In genomic region chr22:20231499-20232236, GRCh38 we compare ENCODE assay signal across 33 cellular contexts.
"Had no signal": no experiment of that assay in that cellular context is flagged by ENCODE, and none has a peak within 500 bp of the region (broad histone marks: within the 10 kb centered on the region; RNA-seq: fewer than 3 reads in every experiment).

No MANE protein-coding gene starts in this region.

- H3K4me1 Mint-ChIP-seq: activated CD4-positive, alpha-beta T cell treated with anti-CD3 and anti-CD28 coated beads, Interleukin-2, amount 10 ng/mL, durations not matched to agents 24 days and 14 days; activated naive CD8-positive, alpha-beta T cell treated with anti-CD3 and anti-CD28 coated beads, Interleukin-2, amount 10 ng/mL, durations not matched to agents 7 days and 5 days; activated T-helper 17 cell treated with anti-CD3 and anti-CD28 coated beads, Interleukin-2, amount 50 U/mL, for 72 hours had no signal

- ATAC-seq: activated CD8-positive, alpha-beta T cell treated with anti-CD3 and anti-CD28 coated beads for 36 hours; activated T-cell treated with anti-CD3 and anti-CD28 coated beads, Interleukin-2, amount 50 U/mL, for 72 hours; activated T-helper 17 cell treated with anti-CD3 and anti-CD28 coated beads, Interleukin-2, amount 50 U/mL, for 72 hours; PC-3 had no signal

- H3K27ac Mint-ChIP-seq: activated CD4-positive, alpha-beta T cell treated with anti-CD3 and anti-CD28 coated beads, Interleukin-2, amount 10 ng/mL, durations not matched to agents 24 days and 14 days; activated CD8-positive, alpha-beta T cell treated with anti-CD3 and anti-CD28 coated beads for 36 hours; activated naive CD8-positive, alpha-beta T cell treated with anti-CD3 and anti-CD28 coated beads, Interleukin-2, amount 10 ng/mL, durations not matched to agents 7 days and 5 days; activated T-cell treated with anti-CD3 and anti-CD28 coated beads, Interleukin-2, amount 50 U/mL, for 72 hours; activated T-helper 17 cell treated with anti-CD3 and anti-CD28 coated beads, Interleukin-2, amount 50 U/mL, for 72 hours; T-helper 1 cell treated with Interleukin-12 subunit alpha and Interleukin-12 subunit beta and Interleukin-4 antibody, amounts not matched to agents 30 μg/mL and 1 μg/mL, for 36 hours; T-helper 2 cell treated with Interferon-gamma antibody and Interleukin-4, amounts not matched to agents 5 μg/mL and 100 μg/mL, for 36 hours had no signal

- H3K36me3 Mint-ChIP-seq: activated naive CD8-positive, alpha-beta T cell treated with anti-CD3 and anti-CD28 coated beads, Interleukin-2, amount 10 ng/mL, durations not matched to agents 7 days and 5 days had no signal

- H3K9me2 ChIP-seq: SK-N-SH had no signal

- H3K27me3 Mint-ChIP-seq: activated CD4-positive, alpha-beta T cell treated with anti-CD3 and anti-CD28 coated beads, Interleukin-2, amount 10 ng/mL, durations not matched to agents 24 days and 14 days; activated CD8-positive, alpha-beta T cell treated with anti-CD3 and anti-CD28 coated beads for 36 hours; activated naive CD8-positive, alpha-beta T cell treated with anti-CD3 and anti-CD28 coated beads, Interleukin-2, amount 10 ng/mL, durations not matched to agents 7 days and 5 days; activated T-helper 17 cell treated with anti-CD3 and anti-CD28 coated beads, Interleukin-2, amount 50 U/mL, for 72 hours; central memory CD8-positive, alpha-beta T cell had no signal

- DNase-seq: activated CD4-positive, alpha-beta T cell treated with anti-CD3 and anti-CD28 coated beads, Interleukin-2, amount 10 ng/mL, durations not matched to agents 24 days and 14 days; activated CD4-positive, alpha-beta T cell treated with anti-CD3 and anti-CD28 coated beads, Interleukin-2, amount 50 U/mL, for 4 hours; activated CD8-positive, alpha-beta T cell treated with anti-CD3 and anti-CD28 coated beads for 36 hours; activated effector memory CD4-positive, alpha-beta T cell treated with anti-CD3 and anti-CD28 coated beads, Interleukin-2, amount 50 U/mL, for 16 hours; activated naive CD4-positive, alpha-beta T cell; activated naive CD4-positive, alpha-beta T cell treated with anti-CD3 and anti-CD28 coated beads, Interleukin-2, amount 50 U/mL, for 16 hours; activated naive CD8-positive, alpha-beta T cell treated with anti-CD3 and anti-CD28 coated beads, Interleukin-2, amount 10 ng/mL, durations not matched to agents 7 days and 5 days; activated T-cell treated with anti-CD3 and anti-CD28 coated beads, Interleukin-2, amount 50 U/mL, for 1 hour; activated T-cell treated with anti-CD3 and anti-CD28 coated beads, Interleukin-2, amount 50 U/mL, for 72 hours; amygdala; NCI-H1092 treated with DMSO at 0.1 percent for 48 hours; NCI-H1417; NCI-H146; NCI-H187; NCI-H2081; NCI-H2171 treated with DMSO at 0.1 percent for 48 hours; NCI-H2227 treated with DMSO at 0.1 percent for 48 hours; NCI-H446; NCI-H510A treated with DMSO at 0.1 percent for 48 hours; NCI-H748 treated with DMSO at 0.1 percent for 48 hours; NK-92 treated with Interleukin-12 subunit alpha and Interleukin-12 subunit beta, amount 100 ng/mL, for 24 hours; PC-3; Peyer's patch; RPMI8226; SHP77 treated with DMSO at 0.1 percent for 48 hours; SK-N-SH had no signal

- H3K4me3 ChIP-seq: ascending aorta, cardiac muscle cell, Peyer's patch, SJSA1 had no signal

- H3K36me3 ChIP-seq: ascending aorta, cardiac muscle cell, Peyer's patch, SJSA1 had no signal

- H3K4me1 ChIP-seq: Peyer's patch, SJSA1 had no signal

- H3K27me3 ChIP-seq: ascending aorta, cardiac muscle cell, Peyer's patch had no signal

- H3K27ac ChIP-seq: cardiac muscle cell, Peyer's patch, SJSA1 had no signal

- H3K9me3 ChIP-seq: ascending aorta, Peyer's patch, SJSA1, SK-N-SH had no signal

- H3K4me2 ChIP-seq: SK-N-SH had no signal

- H3K4me3 Mint-ChIP-seq: activated CD4-positive, alpha-beta T cell treated with anti-CD3 and anti-CD28 coated beads, Interleukin-2, amount 10 ng/mL, durations not matched to agents 24 days and 14 days; activated CD8-positive, alpha-beta T cell treated with anti-CD3 and anti-CD28 coated beads for 36 hours; activated naive CD8-positive, alpha-beta T cell treated with anti-CD3 and anti-CD28 coated beads, Interleukin-2, amount 10 ng/mL, durations not matched to agents 7 days and 5 days; activated T-cell treated with anti-CD3 and anti-CD28 coated beads, Interleukin-2, amount 50 U/mL, for 72 hours; activated T-helper 17 cell treated with anti-CD3 and anti-CD28 coated beads, Interleukin-2, amount 50 U/mL, for 72 hours; central memory CD8-positive, alpha-beta T cell; T-helper 1 cell treated with Interleukin-12 subunit alpha and Interleukin-12 subunit beta and Interleukin-4 antibody, amounts not matched to agents 30 μg/mL and 1 μg/mL, for 36 hours; T-helper 2 cell treated with Interferon-gamma antibody and Interleukin-4, amounts not matched to agents 5 μg/mL and 100 μg/mL, for 36 hours had no signal

- H3K9me3 Mint-ChIP-seq: activated CD4-positive, alpha-beta T cell treated with anti-CD3 and anti-CD28 coated beads, Interleukin-2, amount 10 ng/mL, durations not matched to agents 24 days and 14 days; activated CD8-positive, alpha-beta T cell treated with anti-CD3 and anti-CD28 coated beads for 36 hours; activated naive CD8-positive, alpha-beta T cell treated with anti-CD3 and anti-CD28 coated beads, Interleukin-2, amount 10 ng/mL, durations not matched to agents 7 days and 5 days; activated T-cell treated with anti-CD3 and anti-CD28 coated beads, Interleukin-2, amount 50 U/mL, for 72 hours; activated T-helper 17 cell treated with anti-CD3 and anti-CD28 coated beads, Interleukin-2, amount 50 U/mL, for 72 hours; central memory CD8-positive, alpha-beta T cell; T-helper 1 cell treated with Interleukin-12 subunit alpha and Interleukin-12 subunit beta and Interleukin-4 antibody, amounts not matched to agents 30 μg/mL and 1 μg/mL, for 36 hours; T-helper 2 cell treated with Interferon-gamma antibody and Interleukin-4, amounts not matched to agents 5 μg/mL and 100 μg/mL, for 36 hours had no signal
